ENCODE assay signal across 9 cellular contexts in genomic region chr18:36672437-36673344, GRCh38.
DNase-seq lines count a peak whose midpoint lies in the region; ATAC-seq and TF ChIP-seq lines count a peak whose summit lies in the region.
"Had no signal": no experiment of that assay in that cellular context is flagged by ENCODE, and none has a peak within 500 bp of the region (broad histone marks: within the 10 kb centered on the region; RNA-seq: fewer than 3 reads in every experiment).

No MANE protein-coding gene starts in this region.

- H3K9ac ChIP-seq in colonic mucosa (ENCODE audit: low read depth in 2 of 2, low read length in 2 of 2) = no peak overlapping the region

- no peaks in the 10 kb centered on the region for H3K9me3 ChIP-seq in colonic mucosa
- H3K9me3 ChIP-seq in effector memory CD4-positive, alpha-beta T cell (ENCODE audit: control insufficient read depth, low read length) = no peaks in the 10 kb centered on the region

- H3K27ac ChIP-seq in colonic mucosa = no peak overlapping the region
- H3K27ac ChIP-seq in effector memory CD4-positive, alpha-beta T cell (ENCODE audit: insufficient read depth, low read length, poor library complexity, severe bottlenecking) = no peak overlapping the region

- no peaks in the 10 kb centered on the region for H3K36me3 ChIP-seq in colonic mucosa
- H3K36me3 ChIP-seq in effector memory CD4-positive, alpha-beta T cell (ENCODE audit: control insufficient read depth, insufficient read depth, low read length) = no peaks in the 10 kb centered on the region

- intact Hi-C loops in colonic mucosa (cut with DNase I) = no loop called here

- ATAC-seq in HG02610 (IDR thresholded peaks at IDR 0.05; ENCODE audit: unreplicated experiment) = peak; percentile 49
- no peak for ATAC-seq in HG02588 (IDR thresholded peaks at IDR 0.05; ENCODE audit: unreplicated experiment)
- ATAC-seq: HCT116 had no signal

- H3K4me3 ChIP-seq in colonic mucosa (no peak overlapping the region), skeletal muscle cell (ENCODE audit: low read depth, low read length) (peak overlapping the region; percentile 12)
- H3K4me3 ChIP-seq in effector memory CD4-positive, alpha-beta T cell (ENCODE audit: insufficient read depth, low read depth, low read length, poor library complexity, severe bottlenecking) = no peak overlapping the region

- H3K27me3 ChIP-seq in colonic mucosa = no peaks in the 10 kb centered on the region
- no peaks in the 10 kb centered on the region for H3K27me3 ChIP-seq in effector memory CD4-positive, alpha-beta T cell (replicated peaks; ENCODE audit: control insufficient read depth, insufficient read depth, low read length, poor library complexity, severe bottlenecking)

- H3K4me1 ChIP-seq in colonic mucosa = no peaks in the 10 kb centered on the region
- no peaks in the 10 kb centered on the region for H3K4me1 ChIP-seq in effector memory CD4-positive, alpha-beta T cell (ENCODE audit: control insufficient read depth, insufficient read depth, low read length, poor library complexity, severe bottlenecking)

- TF ChIP-seq CTCF in colonic mucosa (IDR thresholded peaks at IDR 0.05) = no peak

- DNase-seq in DMS153 treated with DMSO at 0.1 percent for 48 hours (lab: John Stamatoyannopoulos, UW; ENCODE audit: unreplicated experiment) (peak; percentile 90), NCI-H2171 (lab: John Stamatoyannopoulos, UW) (peak; percentile 87), colonic mucosa (peak; percentile 39), skeletal muscle cell (ENCODE audit: low read depth) (no peak)
- no peak for DNase-seq in effector CD8-positive, alpha-beta T cell (lab: John Stamatoyannopoulos, UW)
- no peak for DNase-seq in effector memory CD4-positive, alpha-beta T cell

Comparison
In these comparisons a context has a peak if more than half of its experiments do, and no peak if none do; other contexts are left out.
1. DNase-seq: peak in DMS153 treated with DMSO at 0.1 percent for 48 hours (single experiment), NCI-H2171 (single experiment) and colonic mucosa (single experiment); none in skeletal muscle cell (single experiment), effector CD8-positive, alpha-beta T cell (single experiment) and effector memory CD4-positive, alpha-beta T cell (0 of 3).